Comparison of ENCODE assay signal across 13 cellular contexts in the genomic region with DNA sequence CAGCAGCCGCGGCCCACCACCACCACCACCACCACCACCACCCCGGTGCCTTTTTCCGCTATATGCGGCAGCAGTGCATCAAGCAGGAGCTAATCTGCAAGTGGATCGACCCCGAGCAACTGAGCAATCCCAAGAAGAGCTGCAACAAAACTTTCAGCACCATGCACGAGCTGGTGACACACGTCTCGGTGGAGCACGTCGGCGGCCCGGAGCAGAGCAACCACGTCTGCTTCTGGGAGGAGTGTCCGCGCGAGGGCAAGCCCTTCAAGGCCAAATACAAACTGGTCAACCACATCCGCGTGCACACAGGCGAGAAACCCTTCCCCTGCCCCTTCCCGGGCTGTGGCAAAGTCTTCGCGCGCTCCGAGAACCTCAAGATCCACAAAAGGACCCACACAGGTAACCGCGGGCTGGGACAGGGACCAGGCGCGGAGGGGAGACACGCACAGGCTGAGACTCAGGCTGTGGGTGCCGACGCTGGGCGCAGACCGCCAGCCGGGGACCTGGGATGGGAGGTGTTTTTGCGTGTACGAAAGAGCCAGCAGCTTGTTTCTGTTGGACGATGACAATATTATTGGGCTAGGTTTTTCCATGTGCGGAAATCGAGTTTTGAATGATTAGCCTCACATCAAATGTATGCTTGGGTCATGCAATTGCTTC. TPM values are rescaled to one million over a fixed set of nuclear protein-coding genes. Genes with fewer than 3 reads are reported as not detected.
DNase-seq lines count a peak whose midpoint lies in the region; ATAC-seq and TF ChIP-seq lines count a peak whose summit lies in the region.
"Had no signal": no experiment of that assay in that cellular context is flagged by ENCODE, and none has a peak within 500 bp of the region (broad histone marks: within the 10 kb centered on the region; RNA-seq: fewer than 3 reads in every experiment).

No MANE protein-coding gene starts in this region.

- 10% methylated on average over 38 to 41 of the region's 41 CpGs for WGBS in ovary, 3 donors

- no peak for ATAC-seq in PC-3
- ATAC-seq in HG02981 (IDR thresholded peaks at IDR 0.05; ENCODE audit: unreplicated experiment), result no peak
- ATAC-seq: gastrocnemius medialis, Right ventricle myocardium inferior had no signal

- intact Hi-C loops in PC-3 (cut with micrococcal nuclease), result no loop called here
- intact Hi-C loops in ovary (cut with DNase I), result no loop called here

- TF ChIP-seq CTCF in PC-3 (conservative IDR thresholded peaks at IDR 0.05; ENCODE audit: low read depth, low read length) (no peak), ovary (IDR thresholded peaks at IDR 0.05) (no peak)

- no peaks in the 10 kb centered on the region for H3K79me2 ChIP-seq in PC-3 (ENCODE audit: low read length)
- H3K79me2 ChIP-seq: parathyroid adenoma had no signal

- no peaks in the 10 kb centered on the region for H3K9me3 ChIP-seq in PC-3 (ENCODE audit: low read length)
- H3K9me3 ChIP-seq in neuron (ENCODE audit: low read length), result no peaks in the 10 kb centered on the region
- peaks cover 0 to under 1% of the 10 kb centered on the region in 2 donors for H3K9me3 ChIP-seq in ovary
- H3K9me3 ChIP-seq: gastrocnemius medialis had no signal

- POLR2A ChIA-PET in PC-3 (lab: Charles Lee; ENCODE audit: unreplicated experiment), result no interaction called here

- peak overlapping the region; percentile 69; the same call in 1 of the 2 replicates for H3K4me2 ChIP-seq in PC-3 (ENCODE audit: low read length)

- H3K4me3 ChIP-seq in PC-3 (ENCODE audit: low read length) (peak overlapping the region; percentile 55; the same call in 1 of the 2 replicates), neuron (ENCODE audit: low read length) (peak overlapping the region; percentile 85), ovary (no peak overlapping the region)

- H3F3A ChIP-seq in PC-3 (ENCODE audit: low read length, unreplicated experiment), result no peaks in the 10 kb centered on the region

- H3K4me1 ChIP-seq in PC-3 (ENCODE audit: insufficient read depth, low read length) (peaks cover 8% of the 10 kb centered on the region; the same call in 1 of the 2 replicates), neuron (ENCODE audit: insufficient read depth, low read length) (peaks cover 23% of the 10 kb centered on the region), ovary (ENCODE audit: insufficient read depth) (peaks cover 13% of the 10 kb centered on the region)
- H3K4me1 ChIP-seq: parathyroid adenoma had no signal

- no peak overlapping the region for H3K9ac ChIP-seq in PC-3 (ENCODE audit: low read length)
- H3K9ac ChIP-seq: parathyroid adenoma had no signal

- no peak overlapping the region for H3K27ac ChIP-seq in PC-3 (ENCODE audit: low read length)
- H3K27ac ChIP-seq in caudate nucleus (ENCODE audit: low read depth, low read length), result peak overlapping the region; percentile 36
- H3K27ac ChIP-seq in ovary, result no peak overlapping the region
- H3K27ac ChIP-seq: gastrocnemius medialis, parathyroid adenoma had no signal

- TF ChIP-seq POLR2A in ovary (IDR thresholded peaks at IDR 0.05), result no peak

- BruUV-seq in PC-3 (replicated peaks; lab: Mats Ljungman, UMichigan), result no TSS peak

- H2AFZ ChIP-seq in PC-3 (ENCODE audit: low read length) (no peak overlapping the region), neuron (ENCODE audit: low read depth, low read length) (no peak overlapping the region)
- H2AFZ ChIP-seq: parathyroid adenoma had no signal

- peaks cover 76% of the 10 kb centered on the region for H3K27me3 ChIP-seq in PC-3 (ENCODE audit: low read length)
- no peaks in the 10 kb centered on the region for H3K27me3 ChIP-seq in neuron (ENCODE audit: insufficient read depth, low read length)
- peaks cover 5% of the 10 kb centered on the region for H3K27me3 ChIP-seq in ovary

- CTCF ChIA-PET in PC-3 (lab: Charles Lee), result no interaction called here

- no peak for TF ChIP-seq EP300 in ovary (IDR thresholded peaks at IDR 0.05)

- H3K36me3 ChIP-seq in PC-3 (ENCODE audit: low read depth, low read length) (no peaks in the 10 kb centered on the region), neuron (ENCODE audit: insufficient read depth, low read length) (peaks cover 48% of the 10 kb centered on the region), ovary (no peaks in the 10 kb centered on the region)
- H3K36me3 ChIP-seq: gastrocnemius medialis had no signal

- DNase-seq in NCI-H146 (lab: John Stamatoyannopoulos, UW), result peak; percentile 53
- DNase-seq in NCI-H146 treated with DMSO at 0.1 percent for 48 hours (lab: John Stamatoyannopoulos, UW; ENCODE audit: unreplicated experiment), result no peak
- DNase-seq in PC-3, result no peak
- DNase-seq in caudate nucleus (lab: John Stamatoyannopoulos, UW), result no peak
- no peak for DNase-seq in ovary
- no peak for DNase-seq in NCI-H1048 (lab: John Stamatoyannopoulos, UW)
- DNase-seq: gastrocnemius medialis, KG1 had no signal

- no peaks in the 10 kb centered on the region for H4K20me1 ChIP-seq in PC-3 (ENCODE audit: low read length)

- H3K9me2 ChIP-seq in PC-3 (replicated peaks; ENCODE audit: low read length), result no peaks in the 10 kb centered on the region

RNA-seq across cellular contexts. Expression of gene ZIC2, which starts 1.3 kb away (rescaled TPM):
- total RNA-seq in PC-3 (2014; rRNA removed) (not detected in 2 replicates), ovary (under 1 TPM in 1 of 7 donors, not detected in 6; 0.36 TPM)
- polyA plus RNA-seq in ovary, result under 1 TPM; 0.02 to 0.07 TPM
- total RNA-seq: gastrocnemius medialis, Right ventricle myocardium inferior had no signal

RNA-seq across cellular contexts. Expression of gene ZIC5, which starts 11.3 kb away (rescaled TPM):
- total RNA-seq in PC-3 (2014; rRNA removed) (not detected in 2 replicates), ovary (under 1 TPM in 2 of 7 donors, not detected in 5; 0.10 to 0.11 TPM)
- not detected for polyA plus RNA-seq in ovary
- total RNA-seq: activated naive CD4-positive, alpha-beta T cell treated with anti-CD3 and anti-CD28 coated beads, Interleukin-2, amount 50 U/mL, for 72 hours; gastrocnemius medialis; Right ventricle myocardium inferior had no signal
